24 cellular contexts compared by ENCODE assay signal in genomic region chr5:148372331-148372730, GRCh38. TPM values are rescaled to one million over a fixed set of nuclear protein-coding genes. Genes with fewer than 3 reads are reported as not detected.
"Had no signal": no experiment of that assay in that cellular context is flagged by ENCODE, and none has a peak within 500 bp of the region (broad histone marks: within the 10 kb centered on the region; RNA-seq: fewer than 3 reads in every experiment).

No MANE protein-coding gene starts in this region.

- ATAC-seq: activated CD8-positive, alpha-beta memory T cell treated with anti-CD3 and anti-CD28 coated beads, Interleukin-2, amount 10 ng/mL, durations not matched to agents 7 days and 5 days; effector memory CD8-positive, alpha-beta T cell; left lung had no signal

- H3K9me3 Mint-ChIP-seq: activated CD4-positive, alpha-beta memory T cell treated with anti-CD3 and anti-CD28 coated beads, Interleukin-2, amount 10 ng/mL, durations not matched to agents 7 days and 5 days; effector memory CD8-positive, alpha-beta T cell had no signal

- H3K4me3 Mint-ChIP-seq: activated B cell treated with CpG ODN at 0.5 μM for 24 hours; activated CD4-positive, alpha-beta memory T cell treated with anti-CD3 and anti-CD28 coated beads, Interleukin-2, amount 10 ng/mL, durations not matched to agents 7 days and 5 days; activated CD8-positive, alpha-beta memory T cell treated with anti-CD3 and anti-CD28 coated beads, Interleukin-2, amount 10 ng/mL, durations not matched to agents 7 days and 5 days; activated naive CD8-positive, alpha-beta T cell; effector memory CD8-positive, alpha-beta T cell; naive B cell; neural crest cell had no signal

- H3K4me3 ChIP-seq: left lung, mucosa of descending colon, thyroid gland had no signal

- DNase-seq: activated B cell treated with CpG ODN at 0.5 μM for 24 hours; activated CD4-positive, alpha-beta memory T cell treated with anti-CD3 and anti-CD28 coated beads, Interleukin-2, amount 10 ng/mL, durations not matched to agents 7 days and 5 days; activated CD4-positive, alpha-beta T cell treated with anti-CD3 and anti-CD28 coated beads for 4 hours; activated CD8-positive, alpha-beta memory T cell treated with anti-CD3 and anti-CD28 coated beads, Interleukin-2, amount 10 ng/mL, durations not matched to agents 7 days and 5 days; dermis blood vessel endothelial cell; effector memory CD8-positive, alpha-beta T cell; head of caudate nucleus; kidney; left lung; mucosa of descending colon; naive B cell; stimulated activated CD4-positive, alpha-beta T cell treated with anti-CD3 and anti-CD28 coated beads, Interleukin-2, amount 100 ng/mL, for 24 hours; stimulated activated naive CD4-positive, alpha-beta T cell treated with Interleukin-2 at 50 U/mL for 16 hours; thyroid gland had no signal

- H3K4me1 Mint-ChIP-seq: activated B cell treated with CpG ODN at 0.5 μM for 24 hours; activated CD4-positive, alpha-beta memory T cell treated with anti-CD3 and anti-CD28 coated beads, Interleukin-2, amount 10 ng/mL, durations not matched to agents 7 days and 5 days; activated CD8-positive, alpha-beta memory T cell treated with anti-CD3 and anti-CD28 coated beads, Interleukin-2, amount 10 ng/mL, durations not matched to agents 7 days and 5 days; naive B cell had no signal

- H3K27ac ChIP-seq: left lung, thyroid gland had no signal

- H3K27me3 ChIP-seq: left lung, thyroid gland had no signal

- H3K36me3 ChIP-seq: left lung, thyroid gland had no signal

- H3K9me3 ChIP-seq: thyroid gland had no signal

- H3K4me1 ChIP-seq: thyroid gland had no signal

- H3K27ac Mint-ChIP-seq: activated B cell treated with CpG ODN at 0.5 μM for 24 hours; activated CD4-positive, alpha-beta memory T cell treated with anti-CD3 and anti-CD28 coated beads, Interleukin-2, amount 10 ng/mL, durations not matched to agents 7 days and 5 days; activated CD8-positive, alpha-beta memory T cell treated with anti-CD3 and anti-CD28 coated beads, Interleukin-2, amount 10 ng/mL, durations not matched to agents 7 days and 5 days; activated naive CD8-positive, alpha-beta T cell; effector memory CD8-positive, alpha-beta T cell; naive B cell had no signal

- H3K27me3 Mint-ChIP-seq: activated CD4-positive, alpha-beta memory T cell treated with anti-CD3 and anti-CD28 coated beads, Interleukin-2, amount 10 ng/mL, durations not matched to agents 7 days and 5 days; activated naive CD8-positive, alpha-beta T cell; progenitor cell of endocrine pancreas had no signal

RNA-seq across cellular contexts. Expression of gene SPINK9, which starts 37.0 kb away (rescaled TPM):
- total RNA-seq: activated B cell treated with CpG ODN at 0.5 μM for 24 hours; activated CD4-positive, alpha-beta memory T cell treated with anti-CD3 and anti-CD28 coated beads, Interleukin-2, amount 10 ng/mL, durations not matched to agents 7 days and 5 days; activated CD8-positive, alpha-beta memory T cell treated with anti-CD3 and anti-CD28 coated beads, Interleukin-2, amount 10 ng/mL, durations not matched to agents 7 days and 5 days; cardiac septum; dermis blood vessel endothelial cell; epithelial cell of proximal tubule; frontal cortex; kidney; left lung; mucosa of descending colon; neural crest cell; osteoblast; progenitor cell of endocrine pancreas; subcutaneous adipose tissue; T-helper 2 cell treated with Interferon-gamma antibody and Interleukin-4, amounts not matched to agents 100 ng/mL and 5 ng/mL, for 36 hours; thyroid gland; urinary bladder had no signal
